16 cellular contexts compared by ENCODE assay signal in genomic region chr1:59404725-59405124, GRCh38.
DNase-seq lines count a peak whose midpoint lies in the region; ATAC-seq, FAIRE-seq and TF ChIP-seq lines count a peak whose summit lies in the region.
"Had no signal": no experiment of that assay in that cellular context is flagged by ENCODE, and none has a peak within 500 bp of the region (broad histone marks: within the 10 kb centered on the region; RNA-seq: fewer than 3 reads in every experiment).

No MANE protein-coding gene starts in this region.

- H2BK15ac ChIP-seq in H1 (ENCODE audit: low read length), result no peak overlapping the region

- peaks cover 9% of the 10 kb centered on the region for H3K9me3 Mint-ChIP-seq in type B pancreatic cell

- POLR2A ChIA-PET in H1 (lab: Charles Lee; ENCODE audit: partially characterized antibody), result no interaction called here

- intact Hi-C loops in sigmoid colon (cut with DNase I), result no loop called here

- no peak overlapping the region for H2BK120ac ChIP-seq in H1 (replicated peaks; ENCODE audit: low read depth, low read length)

- H3K79me2 ChIP-seq in H1 (ENCODE audit: control insufficient read depth in 1 of 2, insufficient read depth in 2 of 2, low read length in 2 of 2), result no peaks in the 10 kb centered on the region

- 92% methylated on average over 7 of the region's 7 CpGs; no CpG with 5 or more reads in 1 of the 2 experiments for WGBS in H1 (ENCODE audit: extremely low coverage in 1 of 2, insufficient coverage in 1 of 2, insufficient read length in 1 of 2, insufficient replicate concordance in 2 of 2, low coverage in 1 of 2, low lambda C conversion rate in 2 of 2, missing lambda C conversion rate in 1 of 2), 2 experiments
- 89 to 91% methylated on average over 7 of the region's 7 CpGs for WGBS in sigmoid colon, 2 donors

- TF ChIP-seq POLR2A in H1 (IDR thresholded peaks at IDR 0.05; ENCODE audit: control extremely low read depth in 1 of 2, low read depth in 2 of 2, low read length in 2 of 2) (no peak), sigmoid colon (IDR thresholded peaks at IDR 0.05) (no peak)

- no peak overlapping the region for H3K4me3 ChIP-seq in H1 (ENCODE audit: extremely low read depth in 1 of 4, insufficient read depth in 2 of 4, low read depth in 3 of 4, low read length in 4 of 4)
- no peak overlapping the region for H3K4me3 ChIP-seq in sigmoid colon

- peaks cover 8% of the 10 kb centered on the region for H3K36me3 Mint-ChIP-seq in type B pancreatic cell
- H3K36me3 Mint-ChIP-seq: CD4-positive, CD25-positive, alpha-beta regulatory T cell had no signal

- 0 out of 2 replicates have a peak overlapping the region, but pooled peaks have one; percentile 13 for H2BK20ac ChIP-seq in H1 (ENCODE audit: low read length)

- H3K14ac ChIP-seq in H1 (ENCODE audit: insufficient read length), result no peak overlapping the region

- no peaks in the 10 kb centered on the region for H3K23me2 ChIP-seq in H1 (ENCODE audit: low read depth, low read length)

- no peak for ATAC-seq in HG03045 (IDR thresholded peaks at IDR 0.05; ENCODE audit: unreplicated experiment)
- ATAC-seq: Right ventricle myocardium inferior had no signal

- peaks cover 45% of the 10 kb centered on the region for H3K4me1 Mint-ChIP-seq in type B pancreatic cell (ENCODE audit: unreplicated experiment)
- H3K4me1 Mint-ChIP-seq: CD4-positive, CD25-positive, alpha-beta regulatory T cell had no signal

- no peak for FAIRE-seq in H1 (lab: Jason Lieb, UNC)
- FAIRE-seq: RCC 7860 had no signal

- H2AFZ ChIP-seq in H1 (ENCODE audit: low read length), result no peak overlapping the region

- H3K4me1 ChIP-seq in H1 (replicated peaks in 1 of 4; ENCODE audit: control insufficient read depth in 3 of 4, insufficient read depth in 4 of 4, low read length in 3 of 4) (peaks cover 0 to 13% (median 1%) of the 10 kb centered on the region in 4 experiments; a peak in 2 of 7 replicates), sigmoid colon (peaks cover 0 to 23% (median 17%) of the 10 kb centered on the region in 4 donors)

- H3K9me3 ChIP-seq in H1 (ENCODE audit: insufficient read depth in 2 of 2, low read depth in 1 of 2, low read length in 1 of 2) (peaks cover 0 to 4% of the 10 kb centered on the region in 2 experiments; a peak in 1 of 4 replicates), sigmoid colon (no peaks in the 10 kb centered on the region)

- TF ChIP-seq EP300 in H1 (IDR thresholded peaks at IDR 0.05; ENCODE audit: borderline replicate concordance in 1 of 2, low read depth in 2 of 2, low read length in 2 of 2), result no peak
- no peak for TF ChIP-seq EP300 in sigmoid colon (IDR thresholded peaks at IDR 0.05)

- H3K36me3 ChIP-seq in H1 (ENCODE audit: control insufficient read depth in 2 of 4, insufficient read depth in 4 of 4, low read length in 3 of 4), result no peaks in the 10 kb centered on the region; a peak in 1 of 8 replicates
- no peaks in the 10 kb centered on the region for H3K36me3 ChIP-seq in sigmoid colon

- no peak overlapping the region for H3K4me2 ChIP-seq in H1 (ENCODE audit: insufficient read depth in 1 of 2, low read depth in 2 of 2, low read length in 2 of 2)

- H3K27ac ChIP-seq in H1 (ENCODE audit: low read depth, low read length), result no peak overlapping the region
- H3K27ac ChIP-seq in sigmoid colon, result no peak overlapping the region

- no peak overlapping the region for H4K91ac ChIP-seq in H1 (replicated peaks; ENCODE audit: insufficient read length, low read length)

- H3K56ac ChIP-seq in H1 (replicated peaks; ENCODE audit: insufficient read length, low read depth, low read length), result no peak overlapping the region

- H3K27me3 Mint-ChIP-seq in type B pancreatic cell, result no peaks in the 10 kb centered on the region
- H3K27me3 Mint-ChIP-seq: B cell; CD4-positive, CD25-positive, alpha-beta regulatory T cell had no signal

- CTCF ChIA-PET in H1 (lab: Charles Lee; ENCODE audit: partially characterized antibody), result interaction anchor here (1.2 kb wide), 1 partner anchor 165 kb away, joined by 3 read pairs; no protein-coding TSS in a partner anchor

- H3K9ac ChIP-seq in H1 (replicated peaks in 1 of 4; ENCODE audit: extremely low read depth in 1 of 4, low read depth in 3 of 4, low read length in 3 of 4), result no peak overlapping the region; a peak in 1 of 7 replicates

- H2BK12ac ChIP-seq in H1 (ENCODE audit: low read depth, low read length), result no peak overlapping the region

- TF ChIP-seq CTCF in H1 (IDR thresholded peaks at IDR 0.05; ENCODE audit: control extremely low read depth in 1 of 3, insufficient read depth in 1 of 3, low read depth in 1 of 3, low read length in 3 of 3), result no peak
- TF ChIP-seq CTCF in type B pancreatic cell (conservative IDR thresholded peaks at IDR 0.05), result no peak
- TF ChIP-seq CTCF in sigmoid colon (IDR thresholded peaks at IDR 0.05), result no peak

- H3K79me1 ChIP-seq in H1 (ENCODE audit: low read depth, low read length), result 0 out of 2 replicates have a peak, but pooled peaks cover 2% of the 10 kb centered on the region

- H4K8ac ChIP-seq in H1 (ENCODE audit: extremely low read depth, insufficient read depth, low read length), result no peak overlapping the region

- H3K4ac ChIP-seq in H1 (replicated peaks; ENCODE audit: insufficient read length, low read depth, low read length), result no peak overlapping the region

- no peak for TF ChIP-seq RAD21 in H1 (IDR thresholded peaks at IDR 0.05 in 1 of 2, conservative IDR thresholded peaks at IDR 0.05 in 1 of 2; ENCODE audit: low read depth in 2 of 2, low read length in 2 of 2)

- no peak overlapping the region for H3K23ac ChIP-seq in H1 (ENCODE audit: insufficient read length)

- no peak overlapping the region for H4K5ac ChIP-seq in H1 (ENCODE audit: insufficient read length, low read depth, low read length)

- H3K18ac ChIP-seq in H1 (ENCODE audit: extremely low read depth, low read length), result no peak overlapping the region

- no peak overlapping the region for H2BK5ac ChIP-seq in H1 (ENCODE audit: low read depth, low read length)

- no peaks in the 10 kb centered on the region for H4K20me1 ChIP-seq in H1 (replicated peaks in 1 of 2; ENCODE audit: control insufficient read depth in 1 of 2, insufficient read depth in 2 of 2, low read length in 2 of 2)

- DNase-seq in EH (ENCODE audit: low read depth), result peak; percentile 19
- peak; percentile 83 for DNase-seq in NCI-H524 treated with DMSO at 0.1 percent for 48 hours (lab: John Stamatoyannopoulos, UW)
- no peak for DNase-seq in H1 (ENCODE audit: low read depth in 1 of 2, low spot score in 2 of 2)
- no peak for DNase-seq in type B pancreatic cell (ENCODE audit: extremely low spot score, unreplicated experiment)
- DNase-seq in sigmoid colon, result no peak
- DNase-seq in NCI-H2029 (lab: John Stamatoyannopoulos, UW), result no peak
- DNase-seq: CD4-positive, CD25-positive, alpha-beta regulatory T cell; NCI-H1417; NCI-H187; NCI-H2227 treated with DMSO at 0.1 percent for 48 hours; NCI-H510A treated with DMSO at 0.1 percent for 48 hours; NK-92 treated with Interleukin-12 subunit alpha and Interleukin-12 subunit beta, amount 100 ng/mL, for 24 hours had no signal

- no peaks in the 10 kb centered on the region for H3K27me3 ChIP-seq in H1 (replicated peaks in 1 of 4; ENCODE audit: control insufficient read depth in 3 of 4, extremely low read depth in 1 of 4, insufficient read depth in 3 of 4, low read length in 3 of 4)
- H3K27me3 ChIP-seq in sigmoid colon, result no peaks in the 10 kb centered on the region

- H3K4me3 Mint-ChIP-seq in type B pancreatic cell, result no peak overlapping the region
- H3K4me3 Mint-ChIP-seq: B cell; CD4-positive, CD25-positive, alpha-beta regulatory T cell had no signal

- H3K27ac Mint-ChIP-seq in type B pancreatic cell, result peak overlapping the region; percentile 68
- H3K27ac Mint-ChIP-seq: B cell; CD4-positive, CD25-positive, alpha-beta regulatory T cell had no signal

- no peak overlapping the region for H2AK5ac ChIP-seq in H1 (ENCODE audit: low read depth, low read length)

TF ChIP-seq in H1, 55 proteins besides CTCF, POLR2A, EP300 and RAD21:
- TF ChIP-seq MAFK (IDR thresholded peaks at IDR 0.05; ENCODE audit: low read depth, low read length) (no peak), BRCA1 (IDR thresholded peaks at IDR 0.05; ENCODE audit: low read depth, low read length) (no peak), TCF12 (IDR thresholded peaks at IDR 0.05; ENCODE audit: low read depth, low read length) (no peak), HDAC2 (IDR thresholded peaks at IDR 0.05; ENCODE audit: borderline replicate concordance in 1 of 2, low read depth in 2 of 2, low read length in 2 of 2) (no peak), RBBP5 (IDR thresholded peaks at IDR 0.05; ENCODE audit: borderline replicate concordance, low read depth, low read length) (no peak), SIN3A (conservative IDR thresholded peaks at IDR 0.05 in 1 of 2, IDR thresholded peaks at IDR 0.05 in 1 of 2; ENCODE audit: low read depth in 1 of 2, low read length in 2 of 2) (no peak), BCL11A (IDR thresholded peaks at IDR 0.05; ENCODE audit: low read depth in 2 of 2, low read length in 2 of 2) (no peak), BACH1 (IDR thresholded peaks at IDR 0.05; ENCODE audit: low read length) (no peak), KDM4A (IDR thresholded peaks at IDR 0.05; ENCODE audit: low read depth, low read length, severe bottlenecking) (no peak), CTBP2 (IDR thresholded peaks at IDR 0.05; ENCODE audit: borderline replicate concordance, insufficient read depth, insufficient read length, low read length) (no peak), SUZ12 (IDR thresholded peaks at IDR 0.05; ENCODE audit: low read length) (no peak)

Comparison
In these comparisons a context has a peak if more than half of its experiments do, and no peak if none do; other contexts are left out.
1. DNase-seq: peak in EH (single experiment) and NCI-H524 treated with DMSO at 0.1 percent for 48 hours (single experiment); none in H1 (0 of 2), type B pancreatic cell (single experiment), sigmoid colon (single experiment) and NCI-H2029 (single experiment).